ENCODE assay signal across 12 cellular contexts in the genomic region with DNA sequence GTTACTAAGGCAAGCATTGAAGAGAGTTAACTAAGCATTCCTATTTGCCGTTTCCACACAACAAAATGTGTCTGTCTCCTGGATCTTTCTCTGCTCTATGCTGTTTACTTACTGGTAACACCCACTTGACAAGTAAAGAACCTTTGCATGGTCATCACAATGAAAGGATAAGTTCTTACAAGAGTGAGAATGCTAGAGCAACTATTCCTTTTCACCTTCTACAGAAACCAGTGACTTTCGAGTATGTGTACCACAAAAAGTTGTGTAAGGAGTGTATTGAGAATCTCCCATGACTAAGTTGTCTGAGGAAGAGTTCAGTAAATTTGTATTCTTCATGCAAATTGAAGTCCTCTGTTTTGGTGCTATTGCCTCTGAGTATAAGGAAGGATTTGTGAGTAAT. TPM values are rescaled to one million over a fixed set of nuclear protein-coding genes. Genes with fewer than 3 reads are reported as not detected.
DNase-seq lines count a peak whose midpoint lies in the region; ATAC-seq and TF ChIP-seq lines count a peak whose summit lies in the region.
"Had no signal": no experiment of that assay in that cellular context is flagged by ENCODE, and none has a peak within 500 bp of the region (broad histone marks: within the 10 kb centered on the region; RNA-seq: fewer than 3 reads in every experiment).

No MANE protein-coding gene starts in this region.

- H3K36me3 Mint-ChIP-seq in HFFc6 (ENCODE audit: low read depth) = peaks cover 51% of the 10 kb centered on the region
- peaks cover 52% of the 10 kb centered on the region for H3K36me3 Mint-ChIP-seq in activated T-helper 2 cell treated with anti-CD3 and anti-CD28 coated beads, Interferon-gamma antibody, Interleukin-2, Interleukin-4, amounts not matched to agents 10 μg/mL and 5 μg/mL and 100 μg/mL, durations not matched to agents 14 hours and 24 hours and 36 hours (ENCODE audit: low read depth)
- peaks cover 2% of the 10 kb centered on the region; the same call in 1 of the 2 replicates for H3K36me3 Mint-ChIP-seq in WTC11

- peak; percentile 7 for DNase-seq in DMS153 (lab: John Stamatoyannopoulos, UW)
- no peak for DNase-seq in DMS153 treated with DMSO at 0.1 percent for 48 hours (lab: John Stamatoyannopoulos, UW; ENCODE audit: unreplicated experiment)
- peak; percentile 37 for DNase-seq in HFFc6
- no peak for DNase-seq in activated T-helper 2 cell treated with anti-CD3 and anti-CD28 coated beads, Interferon-gamma antibody, Interleukin-2, Interleukin-4, amounts not matched to agents 10 μg/mL and 5 μg/mL and 100 μg/mL, durations not matched to agents 14 hours and 24 hours and 36 hours (ENCODE audit: low spot score)
- no peak for DNase-seq in WTC11 (ENCODE audit: low spot score)
- DNase-seq in NCI-H128 (lab: John Stamatoyannopoulos, UW; ENCODE audit: unreplicated experiment) = no peak
- DNase-seq: left ventricle myocardium inferior; stimulated activated CD4-positive, alpha-beta T cell treated with anti-CD3 and anti-CD28 coated beads, Interleukin-2, amount 100 ng/mL, for 48 hours had no signal

- H3K4me3 Mint-ChIP-seq in HFFc6 (peak overlapping the region; percentile 71), WTC11 (no peak overlapping the region)
- H3K4me3 Mint-ChIP-seq in activated T-helper 2 cell treated with anti-CD3 and anti-CD28 coated beads, Interferon-gamma antibody, Interleukin-2, Interleukin-4, amounts not matched to agents 10 μg/mL and 5 μg/mL and 100 μg/mL, durations not matched to agents 14 hours and 24 hours and 36 hours (ENCODE audit: low read depth) = peak overlapping the region; percentile 48

- no peak overlapping the region for H3K4me3 ChIP-seq in muscle layer of colon (ENCODE audit: low read depth in 1 of 2, low read length in 2 of 2)
- H3K4me3 ChIP-seq: left ventricle myocardium inferior, SJSA1 had no signal

- no peaks in the 10 kb centered on the region for H3K27me3 ChIP-seq in muscle layer of colon (ENCODE audit: control insufficient read depth in 1 of 2, insufficient read depth in 2 of 2, low read length in 2 of 2)
- H3K27me3 ChIP-seq: SJSA1 had no signal

- H3K27ac ChIP-seq in muscle layer of colon (ENCODE audit: low read depth, low read length) = peak overlapping the region; percentile 15
- H3K27ac ChIP-seq: 22Rv1, left ventricle myocardium inferior, SJSA1 had no signal

- peaks cover 77% of the 10 kb centered on the region for H3K4me1 ChIP-seq in muscle layer of colon (ENCODE audit: insufficient read depth, low read length)

- no peak overlapping the region for H3K9ac ChIP-seq in muscle layer of colon (ENCODE audit: low read length)

- H3K4me1 Mint-ChIP-seq in HFFc6 (ENCODE audit: low read depth) (peaks cover 96% of the 10 kb centered on the region), WTC11 (peaks cover 27% of the 10 kb centered on the region)
- peaks cover 76% of the 10 kb centered on the region for H3K4me1 Mint-ChIP-seq in activated T-helper 2 cell treated with anti-CD3 and anti-CD28 coated beads, Interferon-gamma antibody, Interleukin-2, Interleukin-4, amounts not matched to agents 10 μg/mL and 5 μg/mL and 100 μg/mL, durations not matched to agents 14 hours and 24 hours and 36 hours (ENCODE audit: low read depth)

- H3K27me3 Mint-ChIP-seq in HFFc6 (ENCODE audit: insufficient read depth) = peaks cover 3% of the 10 kb centered on the region
- no peaks in the 10 kb centered on the region for H3K27me3 Mint-ChIP-seq in activated T-helper 2 cell treated with anti-CD3 and anti-CD28 coated beads, Interferon-gamma antibody, Interleukin-2, Interleukin-4, amounts not matched to agents 10 μg/mL and 5 μg/mL and 100 μg/mL, durations not matched to agents 14 hours and 24 hours and 36 hours (ENCODE audit: low read depth)
- no peaks in the 10 kb centered on the region for H3K27me3 Mint-ChIP-seq in WTC11 (ENCODE audit: low read depth)

- H3K9me3 ChIP-seq in muscle layer of colon (ENCODE audit: low read length) = no peaks in the 10 kb centered on the region
- H3K9me3 ChIP-seq: left ventricle myocardium inferior, SJSA1 had no signal

- H3K36me3 ChIP-seq in muscle layer of colon (ENCODE audit: insufficient read depth, low read length) = no peaks in the 10 kb centered on the region
- H3K36me3 ChIP-seq: left ventricle myocardium inferior had no signal

- intact Hi-C loops in activated T-helper 2 cell treated with anti-CD3 and anti-CD28 coated beads, Interferon-gamma antibody, Interleukin-2, Interleukin-4, amounts not matched to agents 10 μg/mL and 5 μg/mL and 100 μg/mL, durations not matched to agents 14 hours and 24 hours and 36 hours (cut with micrococcal nuclease) = loop anchor here (1.0 to 5.0 kb wide), 3 partner anchors 8 to 203 kb away; no protein-coding TSS in a partner anchor

- no peaks in the 10 kb centered on the region for H3K9me3 Mint-ChIP-seq in HFFc6
- H3K9me3 Mint-ChIP-seq in activated T-helper 2 cell treated with anti-CD3 and anti-CD28 coated beads, Interferon-gamma antibody, Interleukin-2, Interleukin-4, amounts not matched to agents 10 μg/mL and 5 μg/mL and 100 μg/mL, durations not matched to agents 14 hours and 24 hours and 36 hours = no peaks in the 10 kb centered on the region
- no peaks in the 10 kb centered on the region for H3K9me3 Mint-ChIP-seq in WTC11

- no peak for TF ChIP-seq CTCF in HFFc6 (IDR thresholded peaks at IDR 0.05)
- no peak for TF ChIP-seq CTCF in WTC11 (IDR thresholded peaks at IDR 0.05)

- POLR2A ChIA-PET in WTC11 (lab: Charles Lee) = no interaction called here

- H3K27ac Mint-ChIP-seq in HFFc6 (peak overlapping the region; percentile 89), WTC11 (no peak overlapping the region)
- H3K27ac Mint-ChIP-seq in activated T-helper 2 cell treated with anti-CD3 and anti-CD28 coated beads, Interferon-gamma antibody, Interleukin-2, Interleukin-4, amounts not matched to agents 10 μg/mL and 5 μg/mL and 100 μg/mL, durations not matched to agents 14 hours and 24 hours and 36 hours = peak overlapping the region; percentile 54

- ATAC-seq in WTC11 (no peak), HG02588 (IDR thresholded peaks at IDR 0.05; ENCODE audit: unreplicated experiment) (no peak)

- CTCF ChIA-PET in WTC11 (lab: Charles Lee) = interaction anchor here (3.2 kb wide), 1 partner anchor 10 kb away, joined by 12 read pairs; a partner anchor contains a TSS

TF ChIP-seq in WTC11, 78 proteins besides CTCF, POLR2A, EP300 and RAD21 (continues in another document):
- TF ChIP-seq NFYB (CRISPR knock-in tag; conservative IDR thresholded peaks at IDR 0.05; ENCODE audit: low read depth) (no peak), JAZF1 (CRISPR knock-in tag; IDR thresholded peaks at IDR 0.05) (no peak)
- TF ChIP-seq, protein P1, sequence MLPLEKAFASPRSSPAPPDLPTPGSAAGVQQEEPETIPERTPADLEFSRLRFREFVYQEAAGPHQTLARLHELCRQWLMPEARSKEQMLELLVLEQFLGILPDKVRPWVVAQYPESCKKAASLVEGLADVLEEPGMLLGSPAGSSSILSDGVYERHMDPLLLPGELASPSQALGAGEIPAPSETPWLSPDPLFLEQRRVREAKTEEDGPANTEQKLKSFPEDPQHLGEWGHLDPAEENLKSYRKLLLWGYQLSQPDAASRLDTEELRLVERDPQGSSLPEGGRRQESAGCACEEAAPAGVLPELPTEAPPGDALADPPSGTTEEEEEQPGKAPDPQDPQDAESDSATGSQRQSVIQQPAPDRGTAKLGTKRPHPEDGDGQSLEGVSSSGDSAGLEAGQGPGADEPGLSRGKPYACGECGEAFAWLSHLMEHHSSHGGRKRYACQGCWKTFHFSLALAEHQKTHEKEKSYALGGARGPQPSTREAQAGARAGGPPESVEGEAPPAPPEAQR (CRISPR knock-in tag; IDR thresholded peaks at IDR 0.05) = no peak
- TF ChIP-seq, protein P2, sequence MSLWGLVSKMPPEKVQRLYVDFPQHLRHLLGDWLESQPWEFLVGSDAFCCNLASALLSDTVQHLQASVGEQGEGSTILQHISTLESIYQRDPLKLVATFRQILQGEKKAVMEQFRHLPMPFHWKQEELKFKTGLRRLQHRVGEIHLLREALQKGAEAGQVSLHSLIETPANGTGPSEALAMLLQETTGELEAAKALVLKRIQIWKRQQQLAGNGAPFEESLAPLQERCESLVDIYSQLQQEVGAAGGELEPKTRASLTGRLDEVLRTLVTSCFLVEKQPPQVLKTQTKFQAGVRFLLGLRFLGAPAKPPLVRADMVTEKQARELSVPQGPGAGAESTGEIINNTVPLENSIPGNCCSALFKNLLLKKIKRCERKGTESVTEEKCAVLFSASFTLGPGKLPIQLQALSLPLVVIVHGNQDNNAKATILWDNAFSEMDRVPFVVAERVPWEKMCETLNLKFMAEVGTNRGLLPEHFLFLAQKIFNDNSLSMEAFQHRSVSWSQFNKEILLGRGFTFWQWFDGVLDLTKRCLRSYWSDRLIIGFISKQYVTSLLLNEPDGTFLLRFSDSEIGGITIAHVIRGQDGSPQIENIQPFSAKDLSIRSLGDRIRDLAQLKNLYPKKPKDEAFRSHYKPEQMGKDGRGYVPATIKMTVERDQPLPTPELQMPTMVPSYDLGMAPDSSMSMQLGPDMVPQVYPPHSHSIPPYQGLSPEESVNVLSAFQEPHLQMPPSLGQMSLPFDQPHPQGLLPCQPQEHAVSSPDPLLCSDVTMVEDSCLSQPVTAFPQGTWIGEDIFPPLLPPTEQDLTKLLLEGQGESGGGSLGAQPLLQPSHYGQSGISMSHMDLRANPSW (CRISPR knock-in tag; conservative IDR thresholded peaks at IDR 0.05; ENCODE audit: low read depth) = no peak

RNA-seq across cellular contexts. Expression of a gene that starts 10.8 kb away (rescaled TPM):
- 10 to 100 TPM; 60.6 to 78.0 (median 67.4) TPM for total RNA-seq in HFFc6 (2021; fragmentation: NEBNext Ultra II Directional; extraction: Animal tissue kit (Norgen Biotek cat#: 25700))
- total RNA-seq in activated T-helper 2 cell treated with anti-CD3 and anti-CD28 coated beads, Interferon-gamma antibody, Interleukin-2, Interleukin-4, amounts not matched to agents 10 μg/mL and 5 μg/mL and 100 μg/mL, durations not matched to agents 14 hours and 24 hours and 36 hours = 22.1 and 22.8 TPM in 2 replicates
- 5.0 to 5.6 TPM (median 5.1 TPM) in 3 replicates for total RNA-seq in WTC11 (2021)

Comparison
In these comparisons a context has a peak if more than half of its experiments do, and no peak if none do; other contexts are left out.
1. DNase-seq: peak in DMS153 (single experiment) and HFFc6 (single experiment); none in DMS153 treated with DMSO at 0.1 percent for 48 hours (single experiment), activated T-helper 2 cell treated with anti-CD3 and anti-CD28 coated beads, Interferon-gamma antibody, Interleukin-2, Interleukin-4, amounts not matched to agents 10 μg/mL and 5 μg/mL and 100 μg/mL, durations not matched to agents 14 hours and 24 hours and 36 hours (single experiment), WTC11 (single experiment) and NCI-H128 (single experiment).